Comparison of ENCODE assay signal across 6 cellular contexts in the genomic region with DNA sequence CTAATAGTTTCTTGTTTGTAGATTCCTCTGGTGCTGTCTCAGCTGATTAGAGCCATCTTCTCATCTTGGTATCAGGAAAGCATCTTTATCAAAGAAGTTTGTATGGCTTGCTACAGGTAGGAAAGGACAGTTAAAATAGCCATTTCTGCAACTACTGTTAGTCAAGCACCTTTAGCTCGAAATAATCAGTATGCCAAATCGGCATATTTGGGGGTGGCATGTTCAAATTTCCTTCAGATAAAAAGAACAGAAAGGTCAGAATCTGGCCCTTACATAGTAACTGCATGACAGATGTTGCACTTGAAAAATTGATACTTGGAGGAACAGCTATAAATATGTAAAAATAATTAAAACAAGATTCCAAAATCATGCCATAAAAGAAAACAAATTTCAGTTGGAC.
"Had no signal": no experiment of that assay in that cellular context is flagged by ENCODE, and none has a peak within 500 bp of the region (broad histone marks: within the 10 kb centered on the region; RNA-seq: fewer than 3 reads in every experiment).

No MANE protein-coding gene starts in this region.

- ATAC-seq: GM23338, HCT116 had no signal

- H3K4me2 ChIP-seq: GM23338 had no signal

- H3K9me3 ChIP-seq: HAP-1 had no signal

- FAIRE-seq: H1 had no signal

- DNase-seq: HFFc6, KG1 had no signal

- H3K4me3 ChIP-seq: GM23338, HAP-1 had no signal

- H2AFZ ChIP-seq: GM23338 had no signal

- H3K4me1 ChIP-seq: HAP-1 had no signal
